Comparison of ENCODE assay signal across 24 cellular contexts in the genomic region with DNA sequence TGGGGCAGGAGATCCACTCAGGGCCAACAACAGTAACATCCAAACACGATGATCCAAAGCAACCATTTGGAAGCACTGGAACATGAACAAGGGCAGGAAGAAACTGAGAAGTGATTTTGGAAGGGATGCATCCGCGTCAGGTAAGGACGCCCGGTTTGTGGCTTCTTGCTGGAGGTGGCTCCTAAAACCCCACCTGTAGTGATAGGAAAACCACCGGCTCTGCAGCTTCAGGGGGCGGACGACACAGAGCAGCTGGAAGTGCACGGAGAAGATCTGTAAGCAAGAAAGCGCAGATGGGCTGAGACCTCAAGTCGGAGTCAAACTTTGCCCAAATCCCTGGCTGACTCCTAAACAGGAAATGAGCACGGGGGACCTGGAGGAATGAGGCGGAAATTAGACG.
A peak's percentile ranks its signal among the peaks of the same experiment; 100 is the strongest.
DNase-seq lines count a peak whose midpoint lies in the region; ATAC-seq, FAIRE-seq and TF ChIP-seq lines count a peak whose summit lies in the region.
"Had no signal": no experiment of that assay in that cellular context is flagged by ENCODE, and none has a peak within 500 bp of the region (broad histone marks: within the 10 kb centered on the region; RNA-seq: fewer than 3 reads in every experiment).

No MANE protein-coding gene starts in this region.

- H3K9me3 ChIP-seq in esophagus muscularis mucosa = peaks cover 0 to 13% (median 7%) of the 10 kb centered on the region in 4 donors
- peaks cover 0 to 4% (median 2%) of the 10 kb centered on the region in 4 donors for H3K9me3 ChIP-seq in sigmoid colon
- H3K9me3 ChIP-seq in testis = no peaks in the 10 kb centered on the region
- H3K9me3 ChIP-seq: pancreas, thyroid gland had no signal

- no peak overlapping the region for H3K4me3 Mint-ChIP-seq in WTC11
- H3K4me3 Mint-ChIP-seq: neural crest cell; stimulated activated naive CD8-positive, alpha-beta T cell treated with anti-CD3 and anti-CD28 coated beads, Interleukin-15, Interleukin-2, amounts not matched to agents 100 ng/mL and 50 ng/mL, for 24 hours; T-helper 2 cell treated with Interferon-gamma antibody and Interleukin-4, amounts not matched to agents 5 μg/mL and 100 μg/mL, for 36 hours had no signal

- FAIRE-seq in frontal cortex (lab: Jason Lieb, UNC) = no peak
- FAIRE-seq: pancreas had no signal

- TF ChIP-seq POLR2A in esophagus muscularis mucosa (IDR thresholded peaks at IDR 0.05; ENCODE audit: low read depth) (no peak), sigmoid colon (IDR thresholded peaks at IDR 0.05) (no peak), testis (IDR thresholded peaks at IDR 0.05) (no peak)

- peaks cover 18% of the 10 kb centered on the region for H3K9me3 Mint-ChIP-seq in WTC11
- H3K9me3 Mint-ChIP-seq: T-helper 2 cell treated with Interferon-gamma antibody and Interleukin-4, amounts not matched to agents 5 μg/mL and 100 μg/mL, for 36 hours had no signal

- no peaks in the 10 kb centered on the region for H3K4me1 Mint-ChIP-seq in WTC11
- H3K4me1 Mint-ChIP-seq: neural crest cell had no signal

- no peaks in the 10 kb centered on the region; the same call in 1 of the 2 replicates for H3K27me3 Mint-ChIP-seq in WTC11 (ENCODE audit: low read depth)

- H3K36me3 ChIP-seq in esophagus muscularis mucosa (no peaks in the 10 kb centered on the region), sigmoid colon (no peaks in the 10 kb centered on the region), testis (ENCODE audit: low read depth, missing control alignments) (no peaks in the 10 kb centered on the region)
- H3K36me3 ChIP-seq: gastroesophageal sphincter, pancreas, spleen, thyroid gland had no signal

- H3K4me3 ChIP-seq in esophagus muscularis mucosa = no peak overlapping the region
- H3K4me3 ChIP-seq in sigmoid colon = no peak overlapping the region
- H3K4me3 ChIP-seq in testis = no peak overlapping the region
- H3K4me3 ChIP-seq: gastroesophageal sphincter, hepatocyte, pancreas, spleen, thyroid gland had no signal

- TF ChIP-seq CTCF in WTC11 (IDR thresholded peaks at IDR 0.05) (no peak), esophagus muscularis mucosa (IDR thresholded peaks at IDR 0.05) (no peak), sigmoid colon (IDR thresholded peaks at IDR 0.05) (no peak), testis (IDR thresholded peaks at IDR 0.05) (no peak)

- H3K27ac ChIP-seq in esophagus muscularis mucosa (replicated peaks in 1 of 4) (no peak overlapping the region), sigmoid colon (no peak overlapping the region), testis (no peak overlapping the region)
- H3K27ac ChIP-seq: gastroesophageal sphincter, hepatocyte, pancreas, spleen, thyroid gland had no signal

- DNase-seq in ELF-1 (ENCODE audit: low read depth, low spot score) (peak; percentile 0), WTC11 (ENCODE audit: low spot score) (peak; percentile 6), esophagus muscularis mucosa (ENCODE audit: extremely low spot score) (peak; percentile 70), sigmoid colon (peak; percentile 51), testis (no peak), frontal cortex (ENCODE audit: low spot score in 2 of 2) (no peak), GDM1 (lab: John Stamatoyannopoulos, UW) (no peak)
- DNase-seq: activated CD4-positive, alpha-beta T cell treated with anti-CD3 and anti-CD28 coated beads for 4 hours; activated T-cell treated with anti-CD3 and anti-CD28 coated beads, Interleukin-2, amount 50 U/mL, for 48 hours; central memory CD4-positive, alpha-beta T cell; dermis blood vessel endothelial cell; Karpas-422; NCI-H1417 treated with DMSO at 0.1 percent for 48 hours; NCI-H2081 treated with DMSO at 0.1 percent for 48 hours; NCI-H345; NCI-H69; spleen; thyroid gland had no signal

- peaks cover 0 to 32% (median 0%) of the 10 kb centered on the region in 4 donors for H3K27me3 ChIP-seq in esophagus muscularis mucosa
- H3K27me3 ChIP-seq in sigmoid colon = peaks cover 0 to 4% (median 0%) of the 10 kb centered on the region in 3 donors
- H3K27me3 ChIP-seq in testis = no peaks in the 10 kb centered on the region
- H3K27me3 ChIP-seq: hepatocyte, pancreas, thyroid gland had no signal

- TF ChIP-seq EP300 in esophagus muscularis mucosa (IDR thresholded peaks at IDR 0.05) (no peak), sigmoid colon (IDR thresholded peaks at IDR 0.05) (no peak)

- intact Hi-C loops in esophagus muscularis mucosa (cut with DNase I) = no loop called here
- intact Hi-C loops in sigmoid colon (cut with DNase I) = no loop called here
- intact Hi-C loops in testis (cut with DNase I; ENCODE audit: low total_unique reads) = no loop called here

- no peak overlapping the region for H3K27ac Mint-ChIP-seq in WTC11
- H3K27ac Mint-ChIP-seq: stimulated activated naive CD8-positive, alpha-beta T cell treated with anti-CD3 and anti-CD28 coated beads, Interleukin-15, Interleukin-2, amounts not matched to agents 100 ng/mL and 50 ng/mL, for 24 hours; T-helper 2 cell treated with Interferon-gamma antibody and Interleukin-4, amounts not matched to agents 5 μg/mL and 100 μg/mL, for 36 hours had no signal

- 84% methylated on average over 14 of the region's 14 CpGs for WGBS in esophagus muscularis mucosa
- WGBS in sigmoid colon, 2 donors = 90 to 91% methylated on average over 14 of the region's 14 CpGs
- 88 to 89% methylated on average over 14 of the region's 14 CpGs for WGBS in testis, 2 donors

- CTCF ChIA-PET in WTC11 (lab: Charles Lee) = interaction anchor here (0.6 to 1.9 kb wide), 3 partner anchors 9 to 214 kb away, joined by 3 to 5 read pairs (median 3); no protein-coding TSS in a partner anchor

- POLR2A ChIA-PET in WTC11 (lab: Charles Lee) = no interaction called here

- H3K4me1 ChIP-seq in esophagus muscularis mucosa (no peaks in the 10 kb centered on the region), sigmoid colon (no peaks in the 10 kb centered on the region), testis (no peaks in the 10 kb centered on the region)
- H3K4me1 ChIP-seq: gastroesophageal sphincter, pancreas, spleen, thyroid gland had no signal

- no peaks in the 10 kb centered on the region for H3K36me3 Mint-ChIP-seq in WTC11

- ATAC-seq in WTC11 = no peak
- ATAC-seq: gastroesophageal sphincter, pancreas had no signal

TF ChIP-seq in WTC11, 78 proteins besides CTCF, POLR2A, EP300 and RAD21 (continues in another document):
- TF ChIP-seq FOXP1 (CRISPR knock-in tag; IDR thresholded peaks at IDR 0.05; ENCODE audit: borderline replicate concordance) = no peak
- TF ChIP-seq TEAD1 (CRISPR knock-in tag; IDR thresholded peaks at IDR 0.05) = no peak
- TF ChIP-seq HMGA2 (CRISPR knock-in tag; IDR thresholded peaks at IDR 0.05) = no peak
- TF ChIP-seq NR1H2 (CRISPR knock-in tag; IDR thresholded peaks at IDR 0.05) = no peak
- no peak for TF ChIP-seq SOX15 (CRISPR knock-in tag; IDR thresholded peaks at IDR 0.05)
- no peak for TF ChIP-seq FOXJ3 (CRISPR knock-in tag; IDR thresholded peaks at IDR 0.05; ENCODE audit: borderline replicate concordance)
- no peak for TF ChIP-seq ZNF425 (CRISPR knock-in tag; conservative IDR thresholded peaks at IDR 0.05)
- TF ChIP-seq, protein P1, sequence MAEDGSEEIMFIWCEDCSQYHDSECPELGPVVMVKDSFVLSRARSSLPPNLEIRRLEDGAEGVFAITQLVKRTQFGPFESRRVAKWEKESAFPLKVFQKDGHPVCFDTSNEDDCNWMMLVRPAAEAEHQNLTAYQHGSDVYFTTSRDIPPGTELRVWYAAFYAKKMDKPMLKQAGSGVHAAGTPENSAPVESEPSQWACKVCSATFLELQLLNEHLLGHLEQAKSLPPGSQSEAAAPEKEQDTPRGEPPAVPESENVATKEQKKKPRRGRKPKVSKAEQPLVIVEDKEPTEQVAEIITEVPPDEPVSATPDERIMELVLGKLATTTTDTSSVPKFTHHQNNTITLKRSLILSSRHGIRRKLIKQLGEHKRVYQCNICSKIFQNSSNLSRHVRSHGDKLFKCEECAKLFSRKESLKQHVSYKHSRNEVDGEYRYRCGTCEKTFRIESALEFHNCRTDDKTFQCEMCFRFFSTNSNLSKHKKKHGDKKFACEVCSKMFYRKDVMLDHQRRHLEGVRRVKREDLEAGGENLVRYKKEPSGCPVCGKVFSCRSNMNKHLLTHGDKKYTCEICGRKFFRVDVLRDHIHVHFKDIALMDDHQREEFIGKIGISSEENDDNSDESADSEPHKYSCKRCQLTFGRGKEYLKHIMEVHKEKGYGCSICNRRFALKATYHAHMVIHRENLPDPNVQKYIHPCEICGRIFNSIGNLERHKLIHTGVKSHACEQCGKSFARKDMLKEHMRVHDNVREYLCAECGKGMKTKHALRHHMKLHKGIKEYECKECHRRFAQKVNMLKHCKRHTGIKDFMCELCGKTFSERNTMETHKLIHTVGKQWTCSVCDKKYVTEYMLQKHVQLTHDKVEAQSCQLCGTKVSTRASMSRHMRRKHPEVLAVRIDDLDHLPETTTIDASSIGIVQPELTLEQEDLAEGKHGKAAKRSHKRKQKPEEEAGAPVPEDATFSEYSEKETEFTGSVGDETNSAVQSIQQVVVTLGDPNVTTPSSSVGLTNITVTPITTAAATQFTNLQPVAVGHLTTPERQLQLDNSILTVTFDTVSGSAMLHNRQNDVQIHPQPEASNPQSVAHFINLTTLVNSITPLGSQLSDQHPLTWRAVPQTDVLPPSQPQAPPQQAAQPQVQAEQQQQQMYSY (CRISPR knock-in tag; IDR thresholded peaks at IDR 0.05) = no peak
- no peak for TF ChIP-seq RORB (CRISPR knock-in tag; IDR thresholded peaks at IDR 0.05)
- TF ChIP-seq, protein P2, sequence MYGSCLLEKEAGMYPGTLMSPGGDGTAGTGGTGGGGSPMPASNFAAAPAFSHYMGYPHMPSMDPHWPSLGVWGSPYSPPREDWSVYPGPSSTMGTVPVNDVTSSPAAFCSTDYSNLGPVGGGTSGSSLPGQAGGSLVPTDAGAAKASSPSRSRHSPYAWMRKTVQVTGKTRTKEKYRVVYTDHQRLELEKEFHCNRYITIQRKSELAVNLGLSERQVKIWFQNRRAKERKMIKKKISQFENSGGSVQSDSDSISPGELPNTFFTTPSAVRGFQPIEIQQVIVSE (CRISPR knock-in tag; IDR thresholded peaks at IDR 0.05; ENCODE audit: borderline replicate concordance) = no peak
- TF ChIP-seq ZNF416 (CRISPR knock-in tag; IDR thresholded peaks at IDR 0.05) = no peak

Comparison
In these comparisons a context has a peak if more than half of its experiments do, and no peak if none do; other contexts are left out.
1. DNase-seq: peak in ELF-1 (single experiment), WTC11 (single experiment), esophagus muscularis mucosa (single experiment) and sigmoid colon (single experiment); none in testis (single experiment), frontal cortex (0 of 2) and GDM1 (single experiment).